24 cellular contexts compared by ENCODE assay signal in the genomic region with DNA sequence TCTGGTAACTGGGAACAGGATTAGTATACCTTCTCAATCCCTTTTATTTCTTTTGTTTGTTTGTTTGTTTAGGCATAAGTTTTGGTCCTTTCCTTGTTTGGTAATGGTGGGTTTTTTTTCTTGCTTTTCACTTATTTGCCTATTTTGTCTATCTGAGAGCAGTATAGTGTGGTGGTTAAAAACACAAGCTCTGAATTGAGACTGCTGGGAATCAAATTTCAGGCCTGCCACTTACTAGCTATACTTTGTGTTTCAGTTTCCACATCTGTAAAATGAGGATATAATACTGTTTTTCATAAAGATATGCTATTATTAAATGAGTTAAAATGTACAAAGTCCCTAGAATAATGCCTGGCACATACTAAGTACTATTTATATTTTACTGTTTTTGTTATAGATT.
DNase-seq lines count a peak whose midpoint lies in the region; ATAC-seq and TF ChIP-seq lines count a peak whose summit lies in the region.
"Had no signal": no experiment of that assay in that cellular context is flagged by ENCODE, and none has a peak within 500 bp of the region (broad histone marks: within the 10 kb centered on the region; RNA-seq: fewer than 3 reads in every experiment).

No MANE protein-coding gene starts in this region.

- peaks cover 4% of the 10 kb centered on the region for H3K9me3 Mint-ChIP-seq in osteocyte (ENCODE audit: unreplicated experiment)
- peaks cover 0 to 2% of the 10 kb centered on the region in 2 donors for H3K9me3 Mint-ChIP-seq in natural killer cell
- H3K9me3 Mint-ChIP-seq: activated naive CD4-positive, alpha-beta T cell treated with anti-CD3 and anti-CD28 coated beads for 36 hours; activated T-cell treated with anti-CD3 and anti-CD28 coated beads, Interleukin-2, amount 50 U/mL, for 24 hours had no signal

- peak; percentile 65 for ATAC-seq in GM19043 (IDR thresholded peaks at IDR 0.05; ENCODE audit: low read depth, unreplicated experiment)
- ATAC-seq in GM21576 (IDR thresholded peaks at IDR 0.05; ENCODE audit: unreplicated experiment): peak; percentile 64
- peak; percentile 64 for ATAC-seq in HG03095 (IDR thresholded peaks at IDR 0.05; ENCODE audit: unreplicated experiment)
- no peak for ATAC-seq in natural killer cell
- ATAC-seq: activated CD8-positive, alpha-beta T cell treated with anti-CD3 and anti-CD28 coated beads, Interleukin-2, amount 10 ng/mL, durations not matched to agents 7 days and 5 days; HepG2; left ventricle myocardium superior; psoas muscle; SK-N-SH treated with all-trans-retinoic acid at 6 μM for 48 hours had no signal

- H3K27me3 Mint-ChIP-seq in osteocyte (ENCODE audit: unreplicated experiment) (no peaks in the 10 kb centered on the region), natural killer cell (ENCODE audit: low read depth in 2 of 2) (no peaks in the 10 kb centered on the region)
- H3K27me3 Mint-ChIP-seq: activated T-cell treated with anti-CD3 and anti-CD28 coated beads, Interleukin-2, amount 50 U/mL, for 24 hours had no signal

- H3K36me3 Mint-ChIP-seq in osteocyte (ENCODE audit: unreplicated experiment) (no peaks in the 10 kb centered on the region), natural killer cell (no peaks in the 10 kb centered on the region)
- H3K36me3 Mint-ChIP-seq: CD4-positive, alpha-beta memory T cell had no signal

- CTCF ChIA-PET in A673 (lab: Charles Lee): no interaction called here

- intact Hi-C loops in A673 (cut with micrococcal nuclease; ENCODE audit: unreplicated experiment) (no loop called here), natural killer cell (cut with micrococcal nuclease) (loop anchor here (2.0 kb wide), 1 partner anchor 18 kb away; no protein-coding TSS in a partner anchor)

- POLR2A ChIA-PET in A673 (lab: Charles Lee; ENCODE audit: low non-redundant PET): no interaction called here

- DNase-seq in osteocyte (ENCODE audit: extremely low spot score, unreplicated experiment) (no peak), GM20000 (ENCODE audit: low spot score) (no peak), A673 (ENCODE audit: low spot score) (no peak), activated gamma-delta T cell treated with Interleukin-2 at 50 U/mL for 16 hours (no peak), natural killer cell (no peak)
- DNase-seq: activated CD8-positive, alpha-beta T cell treated with anti-CD3 and anti-CD28 coated beads, Interleukin-2, amount 10 ng/mL, durations not matched to agents 7 days and 5 days; activated T-cell treated with anti-CD3 and anti-CD28 coated beads, Interleukin-2, amount 50 U/mL, for 24 hours; amygdala; DMS153; dorsolateral prefrontal cortex; left ventricle myocardium superior; NCI-H524; psoas muscle; stimulated activated naive CD4-positive, alpha-beta T cell treated with Interleukin-2 at 50 U/mL for 16 hours; T1000 had no signal

- no peak overlapping the region for H3K4me3 ChIP-seq in A673 (ENCODE audit: low read depth, low read length, poor library complexity, severe bottlenecking)
- H3K4me3 ChIP-seq: dorsolateral prefrontal cortex, psoas muscle had no signal

- H3K4me1 Mint-ChIP-seq in osteocyte (ENCODE audit: unreplicated experiment) (peaks cover 51% of the 10 kb centered on the region), natural killer cell (peaks cover 19% of the 10 kb centered on the region in 2 donors)

- H3K27ac ChIP-seq in A673 (ENCODE audit: low read depth, low read length, poor library complexity, severe bottlenecking): no peak overlapping the region
- H3K27ac ChIP-seq: dorsolateral prefrontal cortex, psoas muscle, RWPE1 had no signal

- H3K4me3 Mint-ChIP-seq in osteocyte (ENCODE audit: unreplicated experiment) (no peak overlapping the region), natural killer cell (no peak overlapping the region)
- H3K4me3 Mint-ChIP-seq: activated CD8-positive, alpha-beta T cell treated with anti-CD3 and anti-CD28 coated beads, Interleukin-2, amount 10 ng/mL, durations not matched to agents 7 days and 5 days; activated naive CD4-positive, alpha-beta T cell treated with anti-CD3 and anti-CD28 coated beads for 36 hours; activated T-cell treated with anti-CD3 and anti-CD28 coated beads, Interleukin-2, amount 50 U/mL, for 24 hours; neural crest cell had no signal

- no peaks in the 10 kb centered on the region for H3K4me1 ChIP-seq in A673 (ENCODE audit: insufficient read depth, low read length, poor library complexity, severe bottlenecking)
- H3K4me1 ChIP-seq: psoas muscle had no signal

- H3K27ac Mint-ChIP-seq in osteocyte (ENCODE audit: unreplicated experiment) (peak overlapping the region; percentile 47), natural killer cell (no peak overlapping the region)
- H3K27ac Mint-ChIP-seq: activated CD8-positive, alpha-beta T cell treated with anti-CD3 and anti-CD28 coated beads, Interleukin-2, amount 10 ng/mL, durations not matched to agents 7 days and 5 days; activated naive CD4-positive, alpha-beta T cell treated with anti-CD3 and anti-CD28 coated beads for 36 hours; activated T-cell treated with anti-CD3 and anti-CD28 coated beads, Interleukin-2, amount 50 U/mL, for 24 hours had no signal

- BruUV-seq in A673 (replicated peaks; lab: Mats Ljungman, UMichigan): no TSS peak

- H3K27me3 ChIP-seq in A673 (replicated peaks; ENCODE audit: insufficient read depth, low read depth, low read length, poor library complexity): no peaks in the 10 kb centered on the region
- H3K27me3 ChIP-seq: dorsolateral prefrontal cortex had no signal

- H3K9me3 ChIP-seq in A673 (ENCODE audit: low read depth, low read length, poor library complexity, severe bottlenecking): no peaks in the 10 kb centered on the region
- H3K9me3 ChIP-seq: psoas muscle had no signal

- TF ChIP-seq CTCF in osteocyte (IDR thresholded peaks at IDR 0.05) (no peak), GM20000 (IDR thresholded peaks at IDR 0.05; ENCODE audit: extremely low read depth, missing control alignments) (no peak), A673 (conservative IDR thresholded peaks at IDR 0.05; ENCODE audit: low read depth, low read length) (no peak), natural killer cell (IDR thresholded peaks at IDR 0.05) (no peak)

- no peaks in the 10 kb centered on the region for H3K36me3 ChIP-seq in A673 (ENCODE audit: insufficient read depth, low read length, poor library complexity, severe bottlenecking)

Comparison
In these comparisons a context has a peak if more than half of its experiments do, and no peak if none do; other contexts are left out.
1. ATAC-seq: peak in GM19043 (single experiment), GM21576 (single experiment) and HG03095 (single experiment); none in natural killer cell (0 of 3).